ENCODE assay signal across 26 cellular contexts in genomic region chr15:68809517-68809916, GRCh38. TPM values are rescaled to one million over a fixed set of nuclear protein-coding genes. Genes with fewer than 3 reads are reported as not detected.
DNase-seq lines count a peak whose midpoint lies in the region; ATAC-seq and TF ChIP-seq lines count a peak whose summit lies in the region.
"Had no signal": no experiment of that assay in that cellular context is flagged by ENCODE, and none has a peak within 500 bp of the region (broad histone marks: within the 10 kb centered on the region; RNA-seq: fewer than 3 reads in every experiment).

No MANE protein-coding gene starts in this region.

- peak overlapping the region; percentile 31 for H3K27ac Mint-ChIP-seq in activated CD8-positive, alpha-beta T cell treated with anti-CD3 and anti-CD28 coated beads, Interleukin-2, amount 10 ng/mL, durations not matched to agents 7 days and 5 days
- H3K27ac Mint-ChIP-seq in activated CD8-positive, alpha-beta T cell treated with anti-CD3 and anti-CD28 coated beads for 36 hours, result no peak overlapping the region
- peak overlapping the region in 3 of 5 experiments; percentile 17 to 62 (median 24) for H3K27ac Mint-ChIP-seq in brain
- peak overlapping the region in 1 of 2 donors; percentile 39 for H3K27ac Mint-ChIP-seq in natural killer cell treated with Interleukin-12 subunit alpha and Interleukin-12 subunit beta and Interleukin-15 and Interleukin-18, amount 100 ng/mL, for 72 hours
- H3K27ac Mint-ChIP-seq: activated naive CD8-positive, alpha-beta T cell treated with anti-CD3 and anti-CD28 coated beads, Interleukin-2, amount 10 ng/mL, durations not matched to agents 7 days and 5 days; endodermal cell; HFFc6 had no signal

- H3K4me1 Mint-ChIP-seq in activated CD8-positive, alpha-beta T cell treated with anti-CD3 and anti-CD28 coated beads, Interleukin-2, amount 10 ng/mL, durations not matched to agents 7 days and 5 days (ENCODE audit: low read depth), result peaks cover 66% of the 10 kb centered on the region
- H3K4me1 Mint-ChIP-seq in activated CD8-positive, alpha-beta T cell treated with anti-CD3 and anti-CD28 coated beads for 36 hours (ENCODE audit: low read depth), result peaks cover 79% of the 10 kb centered on the region
- H3K4me1 Mint-ChIP-seq in brain, result peaks cover 99% of the 10 kb centered on the region
- peaks cover 74 to 78% of the 10 kb centered on the region in 2 donors for H3K4me1 Mint-ChIP-seq in natural killer cell treated with Interleukin-12 subunit alpha and Interleukin-12 subunit beta and Interleukin-15 and Interleukin-18, amount 100 ng/mL, for 72 hours (ENCODE audit: low read depth in 2 of 2)

- H3K9me3 ChIP-seq in BLaER1 treated with 17β-estradiol and CSF1 and Interleukin-3, amounts not matched to agents 10 nM and 100 nM (replicated peaks in 1 of 11), result no peaks in the 10 kb centered on the region
- H3K9me3 ChIP-seq: ascending aorta, pancreas, stomach, uterus had no signal

- H3K27ac ChIP-seq in BLaER1 treated with 17β-estradiol and CSF1 and Interleukin-3, amounts not matched to agents 10 nM and 100 nM, result no peak overlapping the region
- H3K27ac ChIP-seq: ascending aorta, pancreas, stomach, uterus had no signal

- no peak for ATAC-seq in activated CD8-positive, alpha-beta T cell treated with anti-CD3 and anti-CD28 coated beads, Interleukin-2, amount 10 ng/mL, durations not matched to agents 7 days and 5 days
- ATAC-seq in activated CD8-positive, alpha-beta T cell treated with anti-CD3 and anti-CD28 coated beads for 36 hours, result no peak
- peak; percentile 64 to 69 for ATAC-seq in natural killer cell treated with Interleukin-12 subunit alpha and Interleukin-12 subunit beta and Interleukin-15 and Interleukin-18, amount 100 ng/mL, for 72 hours
- no peak for ATAC-seq in GM19035 (IDR thresholded peaks at IDR 0.05; ENCODE audit: unreplicated experiment)
- ATAC-seq: esophagus mucosa; K562; naive thymus-derived CD4-positive, alpha-beta T cell; pancreas had no signal

- no peaks in the 10 kb centered on the region for H3K27me3 ChIP-seq in BLaER1 treated with 17β-estradiol and CSF1 and Interleukin-3, amounts not matched to agents 10 nM and 100 nM
- H3K27me3 ChIP-seq: ascending aorta, pancreas, stomach, uterus had no signal

- no peak for TF ChIP-seq CTCF in activated CD8-positive, alpha-beta T cell treated with anti-CD3 and anti-CD28 coated beads for 36 hours (IDR thresholded peaks at IDR 0.05)
- no peak for TF ChIP-seq CTCF in brain (conservative IDR thresholded peaks at IDR 0.05)

- H3K4me2 ChIP-seq in BLaER1 treated with 17β-estradiol and CSF1 and Interleukin-3, amounts not matched to agents 10 nM and 100 nM, result peak overlapping the region; percentile 15 to 50 (median 31); a peak in 16 of 22 replicates
- H3K4me2 ChIP-seq: smooth muscle cell had no signal

- no peak overlapping the region for H3K4me3 Mint-ChIP-seq in activated CD8-positive, alpha-beta T cell treated with anti-CD3 and anti-CD28 coated beads, Interleukin-2, amount 10 ng/mL, durations not matched to agents 7 days and 5 days
- no peak overlapping the region for H3K4me3 Mint-ChIP-seq in activated CD8-positive, alpha-beta T cell treated with anti-CD3 and anti-CD28 coated beads for 36 hours
- H3K4me3 Mint-ChIP-seq in brain, result peak overlapping the region in 1 of 5 experiments; percentile 28
- H3K4me3 Mint-ChIP-seq in natural killer cell treated with Interleukin-12 subunit alpha and Interleukin-12 subunit beta and Interleukin-15 and Interleukin-18, amount 100 ng/mL, for 72 hours, result peak overlapping the region; percentile 34
- H3K4me3 Mint-ChIP-seq: activated naive CD8-positive, alpha-beta T cell treated with anti-CD3 and anti-CD28 coated beads, Interleukin-2, amount 10 ng/mL, durations not matched to agents 7 days and 5 days; endodermal cell; HFFc6 had no signal

- H4K20me1 ChIP-seq in BLaER1 treated with 17β-estradiol and CSF1 and Interleukin-3, amounts not matched to agents 10 nM and 100 nM, result peaks cover 100% of the 10 kb centered on the region in 11 experiments

- H3K4me1 ChIP-seq in BLaER1 treated with 17β-estradiol and CSF1 and Interleukin-3, amounts not matched to agents 10 nM and 100 nM, result peaks cover 73 to 90% (median 84%) of the 10 kb centered on the region in 10 experiments

- no peaks in the 10 kb centered on the region for H3K9me3 Mint-ChIP-seq in activated CD8-positive, alpha-beta T cell treated with anti-CD3 and anti-CD28 coated beads, Interleukin-2, amount 10 ng/mL, durations not matched to agents 7 days and 5 days (ENCODE audit: insufficient read depth)
- H3K9me3 Mint-ChIP-seq in activated CD8-positive, alpha-beta T cell treated with anti-CD3 and anti-CD28 coated beads for 36 hours, result no peaks in the 10 kb centered on the region
- H3K9me3 Mint-ChIP-seq in brain, result no peaks in the 10 kb centered on the region
- no peaks in the 10 kb centered on the region for H3K9me3 Mint-ChIP-seq in natural killer cell treated with Interleukin-12 subunit alpha and Interleukin-12 subunit beta and Interleukin-15 and Interleukin-18, amount 100 ng/mL, for 72 hours
- H3K9me3 Mint-ChIP-seq: activated naive CD8-positive, alpha-beta T cell treated with anti-CD3 and anti-CD28 coated beads, Interleukin-2, amount 10 ng/mL, durations not matched to agents 7 days and 5 days; endodermal cell; HFFc6 had no signal

- H3K27me3 Mint-ChIP-seq in activated CD8-positive, alpha-beta T cell treated with anti-CD3 and anti-CD28 coated beads, Interleukin-2, amount 10 ng/mL, durations not matched to agents 7 days and 5 days (ENCODE audit: low read depth), result no peaks in the 10 kb centered on the region
- H3K27me3 Mint-ChIP-seq in activated CD8-positive, alpha-beta T cell treated with anti-CD3 and anti-CD28 coated beads for 36 hours, result no peaks in the 10 kb centered on the region
- no peaks in the 10 kb centered on the region for H3K27me3 Mint-ChIP-seq in brain
- no peaks in the 10 kb centered on the region for H3K27me3 Mint-ChIP-seq in natural killer cell treated with Interleukin-12 subunit alpha and Interleukin-12 subunit beta and Interleukin-15 and Interleukin-18, amount 100 ng/mL, for 72 hours
- H3K27me3 Mint-ChIP-seq: activated naive CD8-positive, alpha-beta T cell treated with anti-CD3 and anti-CD28 coated beads, Interleukin-2, amount 10 ng/mL, durations not matched to agents 7 days and 5 days; CD4-positive, alpha-beta memory T cell; naive thymus-derived CD4-positive, alpha-beta T cell had no signal

- no peak overlapping the region; a peak in 1 of 22 replicates for H3K9ac ChIP-seq in BLaER1 treated with 17β-estradiol and CSF1 and Interleukin-3, amounts not matched to agents 10 nM and 100 nM

- CTCF ChIA-PET in activated CD8-positive, alpha-beta T cell treated with anti-CD3 and anti-CD28 coated beads, Interleukin-2, amount 10 ng/mL, durations not matched to agents 7 days and 5 days (lab: Charles Lee), result interaction anchor here (1.0 kb wide), 1 partner anchor 19 kb away, joined by 3 read pairs; no protein-coding TSS in a partner anchor
- CTCF ChIA-PET in activated CD8-positive, alpha-beta T cell treated with anti-CD3 and anti-CD28 coated beads for 36 hours (lab: Charles Lee), result interaction anchor here (1.1 kb wide), 1 partner anchor 14 kb away, joined by 3 read pairs; no protein-coding TSS in a partner anchor

- no peak overlapping the region for H3K4me3 ChIP-seq in BLaER1 treated with 17β-estradiol and CSF1 and Interleukin-3, amounts not matched to agents 10 nM and 100 nM
- H3K4me3 ChIP-seq: ascending aorta, K562, pancreas, smooth muscle cell, stomach, uterus had no signal

- H3K36me3 Mint-ChIP-seq in activated CD8-positive, alpha-beta T cell treated with anti-CD3 and anti-CD28 coated beads, Interleukin-2, amount 10 ng/mL, durations not matched to agents 7 days and 5 days (ENCODE audit: low read depth), result peaks cover 43% of the 10 kb centered on the region
- peaks cover 49% of the 10 kb centered on the region for H3K36me3 Mint-ChIP-seq in activated CD8-positive, alpha-beta T cell treated with anti-CD3 and anti-CD28 coated beads for 36 hours (ENCODE audit: low read depth)
- peaks cover 51% of the 10 kb centered on the region for H3K36me3 Mint-ChIP-seq in brain
- peaks cover 9% of the 10 kb centered on the region for H3K36me3 Mint-ChIP-seq in natural killer cell treated with Interleukin-12 subunit alpha and Interleukin-12 subunit beta and Interleukin-15 and Interleukin-18, amount 100 ng/mL, for 72 hours

- POLR2A ChIA-PET in activated CD8-positive, alpha-beta T cell treated with anti-CD3 and anti-CD28 coated beads, Interleukin-2, amount 10 ng/mL, durations not matched to agents 7 days and 5 days (lab: Charles Lee), result no interaction called here
- POLR2A ChIA-PET in activated CD8-positive, alpha-beta T cell treated with anti-CD3 and anti-CD28 coated beads for 36 hours (lab: Charles Lee), result interaction anchor here (0.9 kb wide), 1 partner anchor 11 kb away, joined by 3 read pairs; no protein-coding TSS in a partner anchor

- no peak for DNase-seq in activated CD8-positive, alpha-beta T cell treated with anti-CD3 and anti-CD28 coated beads, Interleukin-2, amount 10 ng/mL, durations not matched to agents 7 days and 5 days
- DNase-seq in activated CD8-positive, alpha-beta T cell treated with anti-CD3 and anti-CD28 coated beads for 36 hours, result no peak
- no peak for DNase-seq in natural killer cell treated with Interleukin-12 subunit alpha and Interleukin-12 subunit beta and Interleukin-15 and Interleukin-18, amount 100 ng/mL, for 72 hours (ENCODE audit: low spot score)
- DNase-seq in AG08395 (ENCODE audit: low spot score) (no peak), NCI-H1105 treated with DMSO at 0.1 percent for 48 hours (lab: John Stamatoyannopoulos, UW) (no peak)
- DNase-seq: 8988T; activated naive CD8-positive, alpha-beta T cell treated with anti-CD3 and anti-CD28 coated beads, Interleukin-2, amount 10 ng/mL, durations not matched to agents 7 days and 5 days; CD4-positive, alpha-beta memory T cell; cortex of kidney; HFFc6; naive thymus-derived CD4-positive, alpha-beta T cell; NCI-H1092; NCI-H1694 treated with DMSO at 0.1 percent for 48 hours; NCI-H82; SIG-M5; stomach; uterus had no signal

- intact Hi-C loops in activated CD8-positive, alpha-beta T cell treated with anti-CD3 and anti-CD28 coated beads for 36 hours (cut with micrococcal nuclease), result no loop called here

- peaks cover 57 to 99% (median 80%) of the 10 kb centered on the region in 11 experiments for H3K36me3 ChIP-seq in BLaER1 treated with 17β-estradiol and CSF1 and Interleukin-3, amounts not matched to agents 10 nM and 100 nM
- H3K36me3 ChIP-seq: ascending aorta, pancreas, uterus had no signal

RNA-seq across cellular contexts. Expression of gene ANP32A, which starts 11.2 kb away (rescaled TPM):
- total RNA-seq in activated CD8-positive, alpha-beta T cell treated with anti-CD3 and anti-CD28 coated beads, Interleukin-2, amount 10 ng/mL, durations not matched to agents 7 days and 5 days, result 100 to 1,000 TPM; 227 TPM
- total RNA-seq in activated CD8-positive, alpha-beta T cell treated with anti-CD3 and anti-CD28 coated beads for 36 hours, result 100 to 1,000 TPM; 239 to 246 TPM
- polyA plus RNA-seq in brain (ENCODE audit: insufficient read depth, low read depth, low replicate concordance), result 214 TPM
- total RNA-seq in natural killer cell treated with Interleukin-12 subunit alpha and Interleukin-12 subunit beta and Interleukin-15 and Interleukin-18, amount 100 ng/mL, for 72 hours, result 100 to 1,000 TPM; 208 to 278 TPM

Comparison
In these comparisons a context has a peak if more than half of its experiments do, and no peak if none do; other contexts are left out.
1. ATAC-seq: peak in natural killer cell treated with Interleukin-12 subunit alpha and Interleukin-12 subunit beta and Interleukin-15 and Interleukin-18, amount 100 ng/mL, for 72 hours (2 of 2); none in activated CD8-positive, alpha-beta T cell treated with anti-CD3 and anti-CD28 coated beads, Interleukin-2, amount 10 ng/mL, durations not matched to agents 7 days and 5 days (single experiment), activated CD8-positive, alpha-beta T cell treated with anti-CD3 and anti-CD28 coated beads for 36 hours (single experiment) and GM19035 (single experiment).